In the genomic region with DNA sequence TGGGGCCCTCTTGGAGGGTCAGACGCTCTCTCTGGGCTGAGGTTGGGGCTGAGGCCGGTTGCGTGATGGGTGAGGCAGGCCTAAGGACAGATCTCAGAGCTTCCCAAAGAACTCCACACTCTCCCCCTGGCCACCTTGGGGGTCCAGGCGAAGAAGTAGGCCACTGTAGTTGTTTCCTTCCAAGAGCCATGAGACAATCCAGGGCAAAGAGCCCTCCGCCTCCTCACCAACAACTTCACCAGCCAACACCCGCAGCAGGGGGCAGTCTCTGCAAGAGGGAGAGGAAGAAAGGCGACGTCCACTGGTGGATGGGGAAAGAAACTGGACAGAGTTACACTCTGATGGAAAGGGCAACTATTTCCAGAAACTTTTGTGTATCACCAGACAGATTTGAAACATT, we compare ENCODE assay signal across 6 cellular contexts. TPM values are rescaled to one million over a fixed set of nuclear protein-coding genes. Genes with fewer than 3 reads are reported as not detected.
DNase-seq lines count a peak whose midpoint lies in the region; TF ChIP-seq lines count a peak whose summit lies in the region.

No MANE protein-coding gene starts in this region.

- H3K9me3 ChIP-seq in esophagus muscularis mucosa = no peaks in the 10 kb centered on the region

- DNase-seq in DMS53 (lab: John Stamatoyannopoulos, UW) (peak; percentile 48), DMS53 treated with DMSO at 0.1 percent for 48 hours (lab: John Stamatoyannopoulos, UW; ENCODE audit: unreplicated experiment) (no peak), esophagus muscularis mucosa (ENCODE audit: extremely low spot score) (no peak), occipital lobe (lab: John Stamatoyannopoulos, UW) (no peak)
- peak; percentile 35 for DNase-seq in stimulated activated CD8-positive, alpha-beta memory T cell treated with anti-CD3 and anti-CD28 coated beads, Interleukin-4, amount 100 ng/mL, for 48 hours
- no peak for DNase-seq in stimulated activated CD4-positive, alpha-beta T cell treated with anti-CD3 and anti-CD28 coated beads, Interleukin-15, amount 100 ng/mL, for 24 hours

- 72% methylated on average over 4 of the region's 8 CpGs for WGBS in esophagus muscularis mucosa

- no peak overlapping the region for H3K27ac ChIP-seq in esophagus muscularis mucosa (replicated peaks in 1 of 4)

- intact Hi-C loops in esophagus muscularis mucosa (cut with DNase I) = no loop called here

- no peak for TF ChIP-seq EP300 in esophagus muscularis mucosa (IDR thresholded peaks at IDR 0.05)

- H3K4me1 ChIP-seq in esophagus muscularis mucosa = peaks cover 11 to 19% (median 14%) of the 10 kb centered on the region in 4 donors

- peak; percentile 14 to 45 (median 17) for TF ChIP-seq CTCF in esophagus muscularis mucosa (IDR thresholded peaks at IDR 0.05)

- H3K4me3 ChIP-seq in esophagus muscularis mucosa = no peak overlapping the region

- peaks cover 0 to 5% (median 3%) of the 10 kb centered on the region in 4 donors for H3K36me3 ChIP-seq in esophagus muscularis mucosa

- no peaks in the 10 kb centered on the region for H3K27me3 ChIP-seq in esophagus muscularis mucosa

- no peak for TF ChIP-seq POLR2A in esophagus muscularis mucosa (IDR thresholded peaks at IDR 0.05; ENCODE audit: low read depth)

RNA-seq across cellular contexts. Expression of gene SLC35A4, which starts 10.7 kb away (rescaled TPM):
- total RNA-seq in esophagus muscularis mucosa = 10 to 100 TPM; 27.8 to 45.1 (median 36.6) TPM
- total RNA-seq in occipital lobe = 3.7 TPM

RNA-seq across cellular contexts. Expression of gene APBB3, which starts 10.9 kb away (rescaled TPM):
- 10 to 100 TPM in 3 of 4 donors, 1 to 10 TPM in 1; 6.8 to 12.5 (median 11.8) TPM for total RNA-seq in esophagus muscularis mucosa
- 24.5 TPM for total RNA-seq in occipital lobe

RNA-seq across cellular contexts. Expression of gene SRA1, which starts 18.0 kb away (rescaled TPM):
- total RNA-seq in esophagus muscularis mucosa = 10 to 100 TPM; 17.4 to 29.2 (median 24.7) TPM
- 17.0 TPM for total RNA-seq in occipital lobe

RNA-seq across cellular contexts. Expression of gene EIF4EBP3, which starts 27.8 kb away (rescaled TPM):
- 10 to 100 TPM in 1 of 4 donors, 1 to 10 TPM in 3; 7.8 to 25.3 (median 9.2) TPM for total RNA-seq in esophagus muscularis mucosa
- not detected for total RNA-seq in occipital lobe

RNA-seq across cellular contexts. Expression of gene CD14, which starts 57.7 kb away (rescaled TPM):
- total RNA-seq in esophagus muscularis mucosa = 100 to 1,000 TPM in 1 of 4 donors, 10 to 100 TPM in 3; 34.9 to 125 (median 56.1) TPM
- 15.4 TPM for total RNA-seq in occipital lobe

Comparison
In these comparisons a context has a peak if more than half of its experiments do, and no peak if none do; other contexts are left out.
1. DNase-seq: peak in DMS53 (single experiment) and stimulated activated CD8-positive, alpha-beta memory T cell treated with anti-CD3 and anti-CD28 coated beads, Interleukin-4, amount 100 ng/mL, for 48 hours (single experiment); none in DMS53 treated with DMSO at 0.1 percent for 48 hours (single experiment), esophagus muscularis mucosa (single experiment), stimulated activated CD4-positive, alpha-beta T cell treated with anti-CD3 and anti-CD28 coated beads, Interleukin-15, amount 100 ng/mL, for 24 hours (single experiment) and occipital lobe (single experiment).